In genomic region chr9:83629433-83630104, GRCh38 we compare ENCODE assay signal across 1 cellular context.
TF ChIP-seq lines count a peak whose summit lies in the region.

No MANE protein-coding gene starts in this region.

TF ChIP-seq in HepG2, 621 proteins besides CTCF, POLR2A, EP300 and RAD21 (continued from another document and continues in another):
- no peak for TF ChIP-seq ZBTB10 (CRISPR knock-in tag; IDR thresholded peaks at IDR 0.05; ENCODE audit: borderline replicate concordance)
- no peak for TF ChIP-seq SOX13 (IDR thresholded peaks at IDR 0.05)
- TF ChIP-seq SOX13 (CRISPR knock-in tag; conservative IDR thresholded peaks at IDR 0.05 in 1 of 2, IDR thresholded peaks at IDR 0.05 in 1 of 2): peak in 1 of 2 experiments; percentile 80; a peak in 2 of 4 replicates
- TF ChIP-seq ZNF367 (CRISPR knock-in tag; IDR thresholded peaks at IDR 0.05; ENCODE audit: borderline replicate concordance): no peak
- TF ChIP-seq ZNF709 (CRISPR knock-in tag; IDR thresholded peaks at IDR 0.05): 0 out of 2 replicates have a peak, but pooled peaks have one; percentile 57
- TF ChIP-seq ZNF230 (CRISPR knock-in tag; IDR thresholded peaks at IDR 0.05): 0 out of 2 replicates have a peak, but pooled peaks have one; percentile 54
- no peak for TF ChIP-seq NR1H2 (CRISPR knock-in tag; IDR thresholded peaks at IDR 0.05; ENCODE audit: borderline replicate concordance, low read depth)
- peak; percentile 79; the same call in 1 of the 2 replicates for TF ChIP-seq ZNF136 (CRISPR knock-in tag; IDR thresholded peaks at IDR 0.05; ENCODE audit: low read depth)
- no peak for TF ChIP-seq NAIF1 (CRISPR knock-in tag; IDR thresholded peaks at IDR 0.05; ENCODE audit: borderline replicate concordance)
- TF ChIP-seq TBX2 (CRISPR knock-in tag; IDR thresholded peaks at IDR 0.05; ENCODE audit: borderline replicate concordance): peak; percentile 65; the same call in 1 of the 2 replicates
- no peak for TF ChIP-seq ZNF232 (CRISPR knock-in tag; IDR thresholded peaks at IDR 0.05; ENCODE audit: borderline replicate concordance)
- TF ChIP-seq POLR2G (IDR thresholded peaks at IDR 0.05; ENCODE audit: low read depth, low read length): no peak
- no peak for TF ChIP-seq IRF9 (CRISPR knock-in tag; IDR thresholded peaks at IDR 0.05; ENCODE audit: borderline replicate concordance)
- no peak for TF ChIP-seq TFDP2 (CRISPR knock-in tag; IDR thresholded peaks at IDR 0.05)
- no peak for TF ChIP-seq CENPX (CRISPR knock-in tag; IDR thresholded peaks at IDR 0.05)
- no peak for TF ChIP-seq ZFP37 (CRISPR knock-in tag; IDR thresholded peaks at IDR 0.05; ENCODE audit: borderline replicate concordance)
- TF ChIP-seq TBX3 (IDR thresholded peaks at IDR 0.05; ENCODE audit: borderline replicate concordance): peak; percentile 79; the same call in 1 of the 2 replicates
- no peak for TF ChIP-seq TAF15 (IDR thresholded peaks at IDR 0.05; ENCODE audit: low read depth, low read length, poor library complexity, severe bottlenecking)
- TF ChIP-seq ZNF776 (CRISPR knock-in tag; IDR thresholded peaks at IDR 0.05): no peak
- peak; percentile 76 for TF ChIP-seq CBX1 (IDR thresholded peaks at IDR 0.05; ENCODE audit: low read depth)
- TF ChIP-seq MAF1 (CRISPR knock-in tag; IDR thresholded peaks at IDR 0.05; ENCODE audit: borderline replicate concordance): no peak
- peak; percentile 79 for TF ChIP-seq SAP130 (CRISPR knock-in tag; IDR thresholded peaks at IDR 0.05; ENCODE audit: low read depth)
- TF ChIP-seq ZNF501 (CRISPR knock-in tag; IDR thresholded peaks at IDR 0.05): peak; percentile 88
- peak; percentile 79; the same call in 1 of the 2 replicates for TF ChIP-seq SOX5 (CRISPR knock-in tag; IDR thresholded peaks at IDR 0.05; ENCODE audit: borderline replicate concordance)
- TF ChIP-seq ZNF318 (CRISPR knock-in tag; IDR thresholded peaks at IDR 0.05): no peak
- TF ChIP-seq ZNF512 (CRISPR knock-in tag; IDR thresholded peaks at IDR 0.05): no peak
- TF ChIP-seq MAZ (IDR thresholded peaks at IDR 0.05; ENCODE audit: borderline replicate concordance, low read depth, low read length): no peak
- TF ChIP-seq MAZ (CRISPR knock-in tag; IDR thresholded peaks at IDR 0.05; ENCODE audit: low read depth): no peak
- peak; percentile 78; the same call in 1 of the 2 replicates for TF ChIP-seq ZNF292 (CRISPR knock-in tag; IDR thresholded peaks at IDR 0.05; ENCODE audit: borderline replicate concordance, low read depth)
- peak; percentile 97 for TF ChIP-seq SALL1 (CRISPR knock-in tag; IDR thresholded peaks at IDR 0.05)
- no peak; the same call in 1 of the 2 replicates for TF ChIP-seq SALL2 (CRISPR knock-in tag; IDR thresholded peaks at IDR 0.05)
- TF ChIP-seq ARHGAP35 (CRISPR knock-in tag; IDR thresholded peaks at IDR 0.05; ENCODE audit: borderline replicate concordance): peak; percentile 76; the same call in 1 of the 2 replicates
- peak; percentile 51 for TF ChIP-seq ZEB1 (IDR thresholded peaks at IDR 0.05; ENCODE audit: insufficient replicate concordance, low read depth)
- TF ChIP-seq SNRNP70 (IDR thresholded peaks at IDR 0.05; ENCODE audit: low read depth, low read length): no peak
- TF ChIP-seq SMARCE1 (IDR thresholded peaks at IDR 0.05; ENCODE audit: borderline replicate concordance): no peak
- no peak for TF ChIP-seq ZSCAN22 (CRISPR knock-in tag; IDR thresholded peaks at IDR 0.05)
- no peak for TF ChIP-seq HMGXB4 (CRISPR knock-in tag; IDR thresholded peaks at IDR 0.05; ENCODE audit: borderline replicate concordance in 1 of 2, low read depth in 1 of 2)
- no peak for TF ChIP-seq POLR2AphosphoS2 (IDR thresholded peaks at IDR 0.05; ENCODE audit: low read depth, low read length)
- no peak for TF ChIP-seq ZNF740 (CRISPR knock-in tag; IDR thresholded peaks at IDR 0.05)
- no peak for TF ChIP-seq E2F1 (CRISPR knock-in tag; IDR thresholded peaks at IDR 0.05)
- no peak for TF ChIP-seq MXI1 (IDR thresholded peaks at IDR 0.05; ENCODE audit: borderline replicate concordance, low read depth, low read length)
- TF ChIP-seq AGO2 (optimal IDR thresholded peaks at IDR 0.05; ENCODE audit: low read depth, low read length): no peak
